8 cellular contexts compared by ENCODE assay signal in genomic region chr9:4489919-4490704, GRCh38. TPM values are rescaled to one million over a fixed set of nuclear protein-coding genes. Genes with fewer than 3 reads are reported as not detected.
DNase-seq lines count a peak whose midpoint lies in the region; ATAC-seq, FAIRE-seq and TF ChIP-seq lines count a peak whose summit lies in the region.

SLC1A1 (plus strand) TSS chr9:4490468; CDS start chr9:4490680, 212 bp downstream.

- peak within 1 kb of the TSS; percentile 92 for H3K27ac Mint-ChIP-seq in Calu3 (ENCODE audit: unreplicated experiment)

- peaks cover 41% of the 10 kb centered on the region for H3K4me1 Mint-ChIP-seq in Calu3 (ENCODE audit: low read depth, unreplicated experiment)

- peaks cover 14% of the 10 kb centered on the region for H3K4me1 ChIP-seq in OCI-LY3 (ENCODE audit: low read length)

- H2AFZ ChIP-seq in OCI-LY3 (ENCODE audit: low read depth, low read length), result no peak within 1 kb of the TSS; the same call in 1 of the 2 replicates

- peak; percentile 78 for ATAC-seq in HG03196 (IDR thresholded peaks at IDR 0.05; ENCODE audit: unreplicated experiment)

- no TSS peak for BruUV-seq in Calu3 (replicated peaks; lab: Mats Ljungman, UMichigan)

- H3K27me3 ChIP-seq in OCI-LY3 (ENCODE audit: low read depth, low read length), result peaks cover 20% of the 10 kb centered on the region

- in situ Hi-C loops in astrocyte of the cerebellum (cut with HindIII; ENCODE audit: low sequenced_read_pairs), result no loop called here

- H3K4me3 ChIP-seq in OCI-LY3 (ENCODE audit: low read length) (peak within 1 kb of the TSS; percentile 60), astrocyte of the cerebellum (ENCODE audit: low read depth, low read length) (peak within 1 kb of the TSS; percentile 63), retinal pigment epithelial cell (ENCODE audit: low read length) (peak within 1 kb of the TSS; percentile 73)

- no peaks in the 10 kb centered on the region for H3K9me3 Mint-ChIP-seq in Calu3 (ENCODE audit: low read depth, unreplicated experiment)

- no peak for TF ChIP-seq CTCF in Calu3 (IDR thresholded peaks at IDR 0.05; ENCODE audit: unreplicated experiment)
- TF ChIP-seq CTCF in OCI-LY3 (IDR thresholded peaks at IDR 0.05; ENCODE audit: low read depth, low read length), result no peak
- TF ChIP-seq CTCF in astrocyte of the cerebellum (IDR thresholded peaks at IDR 0.05; ENCODE audit: low read depth, low read length, missing control alignments), result no peak
- TF ChIP-seq CTCF in retinal pigment epithelial cell (conservative IDR thresholded peaks at IDR 0.05; ENCODE audit: low read depth, low read length), result no peak

- H3K27ac ChIP-seq in OCI-LY3 (ENCODE audit: low read length), result no peak within 1 kb of the TSS

- H4K20me1 ChIP-seq in OCI-LY3 (ENCODE audit: insufficient read depth, low read length), result no peaks in the 10 kb centered on the region

- no peaks in the 10 kb centered on the region for H3K27me3 Mint-ChIP-seq in Calu3 (ENCODE audit: unreplicated experiment)

- intact Hi-C loops in Calu3 (cut with micrococcal nuclease; ENCODE audit: unreplicated experiment), result loop anchor here (5.0 to 10.0 kb wide), 3 partner anchors 55 to 152 kb away; no protein-coding TSS in a partner anchor

- H3K4me2 ChIP-seq in OCI-LY3 (ENCODE audit: low read length), result peak within 1 kb of the TSS; percentile 46

- peak; percentile 77 for DNase-seq in Calu3
- DNase-seq in GM19239 (ENCODE audit: insufficient read length, low spot score), result peak; percentile 54
- DNase-seq in astrocyte of the cerebellum (ENCODE audit: low read depth), result peak; percentile 11
- peak; percentile 42 for DNase-seq in iPS DF 19.7 (ENCODE audit: low read depth, low spot score)
- no peak for DNase-seq in retinal pigment epithelial cell (ENCODE audit: low read depth)
- no peak for DNase-seq in activated CD4-positive, CD25-positive, alpha-beta regulatory T cell (lab: John Stamatoyannopoulos, UW)

- H3K9me3 ChIP-seq in OCI-LY3 (ENCODE audit: insufficient read depth, low read length), result no peaks in the 10 kb centered on the region

- no peaks in the 10 kb centered on the region for H3K36me3 ChIP-seq in OCI-LY3 (replicated peaks; ENCODE audit: low read depth, low read length)

- FAIRE-seq in GM19239 (lab: Jason Lieb, UNC), result peak; percentile 97

- CTCF ChIA-PET in Calu3 (lab: Charles Lee), result interaction anchor here (1.3 kb wide), 1 partner anchor 20 kb away, joined by 5 read pairs; no protein-coding TSS in a partner anchor

- peaks cover 51% of the 10 kb centered on the region for H3K36me3 Mint-ChIP-seq in Calu3 (ENCODE audit: insufficient read depth, unreplicated experiment)

- H3K79me2 ChIP-seq in OCI-LY3 (ENCODE audit: low read length), result no peaks in the 10 kb centered on the region

- peak within 1 kb of the TSS; percentile 86 for H3K4me3 Mint-ChIP-seq in Calu3 (ENCODE audit: low read depth, unreplicated experiment)

- no peak within 1 kb of the TSS for H3K9ac ChIP-seq in OCI-LY3 (ENCODE audit: low read length)

RNA-seq across cellular contexts. Expression of gene SLC1A1, which starts in this region (rescaled TPM):
- total RNA-seq in Calu3 (2022), result 71.6 and 81.4 TPM in 2 replicates

Comparison
In these comparisons a context has a peak if more than half of its experiments do, and no peak if none do; other contexts are left out.
1. DNase-seq: peak in Calu3 (single experiment), GM19239 (single experiment), astrocyte of the cerebellum (single experiment) and iPS DF 19.7 (single experiment); none in retinal pigment epithelial cell (single experiment) and activated CD4-positive, CD25-positive, alpha-beta regulatory T cell (0 of 4).
2. Peak in every context shown above with its lines, with median percentiles within 50 percentile points of each other: H3K4me3 ChIP-seq.